34 cellular contexts compared by ENCODE assay signal in genomic region chr5:1209552-1209852, GRCh38. TPM values are rescaled to one million over a fixed set of nuclear protein-coding genes. Genes with fewer than 3 reads are reported as not detected.
"Had no signal": no experiment of that assay in that cellular context is flagged by ENCODE, and none has a peak within 500 bp of the region (broad histone marks: within the 10 kb centered on the region; RNA-seq: fewer than 3 reads in every experiment).

No MANE protein-coding gene starts in this region.

- H3K4me3 Mint-ChIP-seq: activated CD4-positive, alpha-beta T cell treated with anti-CD3 and anti-CD28 coated beads, Interleukin-2, amount 10 ng/mL, durations not matched to agents 7 days and 5 days; activated CD8-positive, alpha-beta T cell treated with anti-CD3 and anti-CD28 coated beads for 36 hours; activated naive CD4-positive, alpha-beta T cell treated with anti-CD3 and anti-CD28 coated beads for 36 hours; activated naive CD4-positive, alpha-beta T cell treated with anti-CD3 and anti-CD28 coated beads, Interleukin-2, amount 50 U/mL, for 24 hours; activated naive CD8-positive, alpha-beta T cell treated with anti-CD3 and anti-CD28 coated beads for 36 hours; activated naive CD8-positive, alpha-beta T cell treated with anti-CD3 and anti-CD28 coated beads, Interleukin-2, amount 50 U/mL, for 24 hours; activated T-cell treated with anti-CD3 and anti-CD28 coated beads, Interleukin-2, amount 50 U/mL, for 4 hours; WTC11 had no signal

- H3K4me1 ChIP-seq: adrenal gland, esophagus squamous epithelium, gastroesophageal sphincter had no signal

- ATAC-seq: activated CD8-positive, alpha-beta T cell treated with anti-CD3 and anti-CD28 coated beads for 36 hours; activated naive CD8-positive, alpha-beta T cell treated with anti-CD3 and anti-CD28 coated beads, Interleukin-2, amount 50 U/mL, for 24 hours; activated T-cell treated with anti-CD3 and anti-CD28 coated beads, Interleukin-2, amount 50 U/mL, for 4 hours; body of pancreas; gastroesophageal sphincter; WTC11 had no signal

- H3K4me1 Mint-ChIP-seq: activated CD4-positive, alpha-beta T cell treated with anti-CD3 and anti-CD28 coated beads, Interleukin-2, amount 10 ng/mL, durations not matched to agents 7 days and 5 days; activated naive CD4-positive, alpha-beta T cell treated with anti-CD3 and anti-CD28 coated beads, Interleukin-2, amount 50 U/mL, for 24 hours; activated naive CD8-positive, alpha-beta T cell treated with anti-CD3 and anti-CD28 coated beads for 36 hours; activated naive CD8-positive, alpha-beta T cell treated with anti-CD3 and anti-CD28 coated beads, Interleukin-2, amount 50 U/mL, for 24 hours had no signal

- FAIRE-seq: colon, endometrium, endothelial cell of umbilical vein had no signal

- H3K27me3 ChIP-seq: adrenal gland, body of pancreas had no signal

- H3K36me3 ChIP-seq: adrenal gland, esophagus squamous epithelium, gastroesophageal sphincter had no signal

- H3K4me3 ChIP-seq: adrenal gland, body of pancreas, esophagus squamous epithelium, gastroesophageal sphincter had no signal

- H3K36me3 Mint-ChIP-seq: activated naive CD4-positive, alpha-beta T cell treated with anti-CD3 and anti-CD28 coated beads, Interleukin-2, amount 50 U/mL, for 24 hours; activated naive CD8-positive, alpha-beta T cell treated with anti-CD3 and anti-CD28 coated beads for 36 hours; WTC11 had no signal

- H3K27ac ChIP-seq: adrenal gland, body of pancreas, epithelial cell of prostate, esophagus squamous epithelium, gastroesophageal sphincter had no signal

- H3K27me3 Mint-ChIP-seq: activated CD8-positive, alpha-beta T cell treated with anti-CD3 and anti-CD28 coated beads for 36 hours; activated naive CD4-positive, alpha-beta T cell treated with anti-CD3 and anti-CD28 coated beads, Interleukin-2, amount 50 U/mL, for 24 hours had no signal

- H3K9me3 Mint-ChIP-seq: activated CD8-positive, alpha-beta T cell treated with anti-CD3 and anti-CD28 coated beads for 36 hours; activated naive CD4-positive, alpha-beta T cell treated with anti-CD3 and anti-CD28 coated beads for 36 hours; activated naive CD4-positive, alpha-beta T cell treated with anti-CD3 and anti-CD28 coated beads, Interleukin-2, amount 50 U/mL, for 24 hours; activated naive CD8-positive, alpha-beta T cell treated with anti-CD3 and anti-CD28 coated beads for 36 hours; activated naive CD8-positive, alpha-beta T cell treated with anti-CD3 and anti-CD28 coated beads, Interleukin-2, amount 50 U/mL, for 24 hours; activated T-cell treated with anti-CD3 and anti-CD28 coated beads, Interleukin-2, amount 50 U/mL, for 4 hours; activated T-helper 2 cell treated with anti-CD3 and anti-CD28 coated beads, Interferon-gamma antibody, Interleukin-2, Interleukin-4, amounts not matched to agents 10 μg/mL and 5 μg/mL and 100 μg/mL, durations not matched to agents 14 hours and 24 hours and 36 hours; WTC11 had no signal

- H3K27ac Mint-ChIP-seq: activated CD4-positive, alpha-beta T cell treated with anti-CD3 and anti-CD28 coated beads, Interleukin-2, amount 10 ng/mL, durations not matched to agents 7 days and 5 days; activated CD8-positive, alpha-beta T cell treated with anti-CD3 and anti-CD28 coated beads for 36 hours; activated naive CD4-positive, alpha-beta T cell treated with anti-CD3 and anti-CD28 coated beads for 36 hours; activated naive CD4-positive, alpha-beta T cell treated with anti-CD3 and anti-CD28 coated beads, Interleukin-2, amount 50 U/mL, for 24 hours; activated naive CD8-positive, alpha-beta T cell treated with anti-CD3 and anti-CD28 coated beads for 36 hours; activated naive CD8-positive, alpha-beta T cell treated with anti-CD3 and anti-CD28 coated beads, Interleukin-2, amount 50 U/mL, for 24 hours; activated T-helper 2 cell treated with anti-CD3 and anti-CD28 coated beads, Interferon-gamma antibody, Interleukin-2, Interleukin-4, amounts not matched to agents 10 μg/mL and 5 μg/mL and 100 μg/mL, durations not matched to agents 14 hours and 24 hours and 36 hours; WTC11 had no signal

- DNase-seq: activated CD4-positive, alpha-beta T cell treated with anti-CD3 and anti-CD28 coated beads for 1 hour; activated CD4-positive, alpha-beta T cell treated with anti-CD3 and anti-CD28 coated beads for 4 hours; activated CD4-positive, alpha-beta T cell treated with anti-CD3 and anti-CD28 coated beads, Interleukin-2, amount 10 ng/mL, durations not matched to agents 7 days and 5 days; activated CD4-positive, alpha-beta T cell treated with anti-CD3 and anti-CD28 coated beads, Interleukin-2, amount 50 U/mL, for 4 hours; activated CD8-positive, alpha-beta memory T cell treated with anti-CD3 and anti-CD28 coated beads for 24 hours; activated CD8-positive, alpha-beta T cell treated with anti-CD3 and anti-CD28 coated beads for 36 hours; activated effector memory CD4-positive, alpha-beta T cell treated with anti-CD3 and anti-CD28 coated beads, Interleukin-2, amount 50 U/mL, for 16 hours; activated naive CD4-positive, alpha-beta T cell treated with anti-CD3 and anti-CD28 coated beads for 36 hours; activated naive CD8-positive, alpha-beta T cell treated with anti-CD3 and anti-CD28 coated beads for 36 hours; activated naive CD8-positive, alpha-beta T cell treated with anti-CD3 and anti-CD28 coated beads, Interleukin-2, amount 50 U/mL, for 24 hours; activated T-cell treated with anti-CD3 and anti-CD28 coated beads, Interleukin-2, amount 50 U/mL, for 4 hours; adrenal gland; body of pancreas; caudate nucleus; effector CD8-positive, alpha-beta T cell; esophagus squamous epithelium; foreskin melanocyte; T-helper 2 cell had no signal

- H3K9me3 ChIP-seq: adrenal gland, body of pancreas, esophagus squamous epithelium, gastroesophageal sphincter had no signal

RNA-seq across cellular contexts. Expression of gene SLC6A19, which starts 8.1 kb away (rescaled TPM):
- total RNA-seq: activated CD4-positive, alpha-beta T cell treated with anti-CD3 and anti-CD28 coated beads, Interleukin-2, amount 10 ng/mL, durations not matched to agents 7 days and 5 days; activated CD8-positive, alpha-beta T cell treated with anti-CD3 and anti-CD28 coated beads for 36 hours; activated naive CD4-positive, alpha-beta T cell treated with anti-CD3 and anti-CD28 coated beads for 36 hours; activated naive CD8-positive, alpha-beta T cell treated with anti-CD3 and anti-CD28 coated beads for 36 hours; activated T-helper 2 cell treated with anti-CD3 and anti-CD28 coated beads, Interferon-gamma antibody, Interleukin-2, Interleukin-4, amounts not matched to agents 10 μg/mL and 5 μg/mL and 100 μg/mL, durations not matched to agents 14 hours and 24 hours and 36 hours; adrenal gland; chondrocyte; dermis microvascular lymphatic vessel endothelial cell; endothelial cell of umbilical vein; esophagus squamous epithelium; fibroblast of lung; fibroblast of villous mesenchyme; gastroesophageal sphincter; glomerular endothelial cell; T-helper 1 cell treated with Interleukin-12 subunit alpha and Interleukin-12 subunit beta and Interleukin-4 antibody, amounts not matched to agents 30 ng/mL and 1 ng/mL, for 36 hours had no signal
- polyA plus RNA-seq: adrenal gland, endothelial cell of umbilical vein, esophagus, fibroblast of lung had no signal

RNA-seq across cellular contexts. Expression of gene SLC6A18, which starts 15.7 kb away (rescaled TPM):
- total RNA-seq: activated CD4-positive, alpha-beta T cell treated with anti-CD3 and anti-CD28 coated beads, Interleukin-2, amount 10 ng/mL, durations not matched to agents 7 days and 5 days; activated CD8-positive, alpha-beta T cell treated with anti-CD3 and anti-CD28 coated beads for 36 hours; activated naive CD4-positive, alpha-beta T cell treated with anti-CD3 and anti-CD28 coated beads for 36 hours; activated naive CD8-positive, alpha-beta T cell treated with anti-CD3 and anti-CD28 coated beads for 36 hours; activated T-cell treated with anti-CD3 and anti-CD28 coated beads, Interleukin-2, amount 50 U/mL, for 4 hours; activated T-helper 2 cell treated with anti-CD3 and anti-CD28 coated beads, Interferon-gamma antibody, Interleukin-2, Interleukin-4, amounts not matched to agents 10 μg/mL and 5 μg/mL and 100 μg/mL, durations not matched to agents 14 hours and 24 hours and 36 hours; adrenal gland; aorta; body of pancreas; chondrocyte; dermis microvascular lymphatic vessel endothelial cell; endothelial cell of umbilical vein; esophagus squamous epithelium; fibroblast of lung; fibroblast of villous mesenchyme; gastroesophageal sphincter; glomerular endothelial cell; T-helper 1 cell treated with Interleukin-12 subunit alpha and Interleukin-12 subunit beta and Interleukin-4 antibody, amounts not matched to agents 30 ng/mL and 1 ng/mL, for 36 hours; WTC11 had no signal
- polyA plus RNA-seq: adrenal gland, aorta, endothelial cell of umbilical vein, esophagus, fibroblast of lung had no signal
